21 cellular contexts compared by ENCODE assay signal in genomic region chr9:97554566-97555075, GRCh38. TPM values are rescaled to one million over a fixed set of nuclear protein-coding genes. Genes with fewer than 3 reads are reported as not detected.
DNase-seq lines count a peak whose midpoint lies in the region; ATAC-seq and TF ChIP-seq lines count a peak whose summit lies in the region.
"Had no signal": no experiment of that assay in that cellular context is flagged by ENCODE, and none has a peak within 500 bp of the region (broad histone marks: within the 10 kb centered on the region; RNA-seq: fewer than 3 reads in every experiment).

No MANE protein-coding gene starts in this region.

- peaks cover 15% of the 10 kb centered on the region for H3K27me3 Mint-ChIP-seq in GM23338 (ENCODE audit: insufficient read depth, low read depth, poor library complexity)
- H3K27me3 Mint-ChIP-seq in activated CD8-positive, alpha-beta memory T cell treated with anti-CD3 and anti-CD28 coated beads, Interleukin-2, amount 10 ng/mL, durations not matched to agents 7 days and 5 days: peaks cover 57% of the 10 kb centered on the region

- no peaks in the 10 kb centered on the region for H4K20me1 ChIP-seq in GM23338 (replicated peaks; ENCODE audit: insufficient read depth)
- H4K20me1 ChIP-seq: BLaER1 treated with 17β-estradiol and CSF1 and Interleukin-3, amounts not matched to agents 10 nM and 100 nM had no signal

- H3K27me3 ChIP-seq in GM23338 (ENCODE audit: insufficient read depth): no peaks in the 10 kb centered on the region
- H3K27me3 ChIP-seq in neuronal stem cell (ENCODE audit: control insufficient read depth in 3 of 3, insufficient read depth in 3 of 3, low read depth in 1 of 3, low read length in 3 of 3): peaks cover 0 to 38% (median 0%) of the 10 kb centered on the region in 3 experiments
- H3K27me3 ChIP-seq in thyroid gland: no peaks in the 10 kb centered on the region
- H3K27me3 ChIP-seq: BLaER1 treated with 17β-estradiol and CSF1 and Interleukin-3, amounts not matched to agents 10 nM and 100 nM had no signal

- H3K27ac ChIP-seq in GM23338 (ENCODE audit: low read depth) (no peak overlapping the region), coronary artery (peak overlapping the region; percentile 95 to 97), neuronal stem cell (replicated peaks; ENCODE audit: low read length) (no peak overlapping the region), thyroid gland (peak overlapping the region; percentile 55 to 97 (median 97))
- H3K27ac ChIP-seq: BLaER1 treated with 17β-estradiol and CSF1 and Interleukin-3, amounts not matched to agents 10 nM and 100 nM; GM23248 had no signal

- DNase-seq in GM23338 (ENCODE audit: low spot score): no peak
- no peak for DNase-seq in coronary artery (ENCODE audit: low spot score)
- DNase-seq in neuronal stem cell (ENCODE audit: low spot score): no peak
- DNase-seq in thyroid gland: no peak
- DNase-seq in activated CD8-positive, alpha-beta memory T cell treated with anti-CD3 and anti-CD28 coated beads, Interleukin-2, amount 10 ng/mL, durations not matched to agents 7 days and 5 days: no peak
- DNase-seq in dedifferentiated amniotic fluid mesenchymal stem cell (ENCODE audit: extremely low spot score): no peak
- no peak for DNase-seq in superior temporal gyrus (ENCODE audit: extremely low spot score)
- DNase-seq: Calu3; CD8-positive, alpha-beta T cell; DMS53; GM23248; KBM-7; NCI-H1105 treated with DMSO at 0.1 percent for 48 hours; NCI-H1694; NCI-H510A; NCI-H774; SIG-M5 had no signal

- no peak overlapping the region for H3K9ac ChIP-seq in neuronal stem cell (ENCODE audit: low read depth, low read length, poor library complexity)
- H3K9ac ChIP-seq: BLaER1 treated with 17β-estradiol and CSF1 and Interleukin-3, amounts not matched to agents 10 nM and 100 nM; GM23248 had no signal

- no peaks in the 10 kb centered on the region for H3K9me3 Mint-ChIP-seq in GM23338
- no peaks in the 10 kb centered on the region for H3K9me3 Mint-ChIP-seq in activated CD8-positive, alpha-beta memory T cell treated with anti-CD3 and anti-CD28 coated beads, Interleukin-2, amount 10 ng/mL, durations not matched to agents 7 days and 5 days (ENCODE audit: low read depth)
- H3K9me3 Mint-ChIP-seq: CD8-positive, alpha-beta T cell had no signal

- peak overlapping the region; percentile 42 for H2BK15ac ChIP-seq in neuronal stem cell (ENCODE audit: low read length)

- peaks cover 18% of the 10 kb centered on the region for H3K4me1 Mint-ChIP-seq in GM23338
- H3K4me1 Mint-ChIP-seq in activated CD8-positive, alpha-beta memory T cell treated with anti-CD3 and anti-CD28 coated beads, Interleukin-2, amount 10 ng/mL, durations not matched to agents 7 days and 5 days: peaks cover 13% of the 10 kb centered on the region

- ATAC-seq in GM23338 (no peak), HG02610 (IDR thresholded peaks at IDR 0.05; ENCODE audit: unreplicated experiment) (no peak)
- no peak for ATAC-seq in activated CD8-positive, alpha-beta memory T cell treated with anti-CD3 and anti-CD28 coated beads, Interleukin-2, amount 10 ng/mL, durations not matched to agents 7 days and 5 days
- ATAC-seq: CD8-positive, alpha-beta T cell; HepG2 had no signal

- H3K9me3 ChIP-seq in neuronal stem cell (replicated peaks in 1 of 2; ENCODE audit: control insufficient read depth in 2 of 2, insufficient read depth in 1 of 2, low read depth in 1 of 2, low read length in 2 of 2) (no peaks in the 10 kb centered on the region), thyroid gland (no peaks in the 10 kb centered on the region)
- H3K9me3 ChIP-seq: BLaER1 treated with 17β-estradiol and CSF1 and Interleukin-3, amounts not matched to agents 10 nM and 100 nM had no signal

- no peak overlapping the region for H3K23ac ChIP-seq in neuronal stem cell (ENCODE audit: low read depth, low read length, poor library complexity)

- H3K18ac ChIP-seq in neuronal stem cell (ENCODE audit: low read length): no peak overlapping the region

- intact Hi-C loops in thyroid gland (cut with DNase I): no loop called here

- no peak overlapping the region for H4K8ac ChIP-seq in neuronal stem cell (ENCODE audit: low read depth, low read length)

- CTCF ChIA-PET in activated CD8-positive, alpha-beta memory T cell treated with anti-CD3 and anti-CD28 coated beads, Interleukin-2, amount 10 ng/mL, durations not matched to agents 7 days and 5 days (lab: Charles Lee): no interaction called here

- no peak overlapping the region for H3K4me3 ChIP-seq in GM23338
- no peak overlapping the region for H3K4me3 ChIP-seq in coronary artery
- peak overlapping the region in 1 of 2 donors; percentile 24 for H3K4me3 ChIP-seq in neuronal stem cell (ENCODE audit: low read length in 2 of 2)
- no peak overlapping the region for H3K4me3 ChIP-seq in thyroid gland (replicated peaks in 1 of 3)
- H3K4me3 ChIP-seq: BLaER1 treated with 17β-estradiol and CSF1 and Interleukin-3, amounts not matched to agents 10 nM and 100 nM; GM23248 had no signal

- H2BK120ac ChIP-seq in neuronal stem cell (ENCODE audit: low read depth, low read length): no peak overlapping the region

- H2AFZ ChIP-seq in GM23338 (peak overlapping the region; percentile 60; the same call in 1 of the 2 replicates), neuronal stem cell (ENCODE audit: low read length) (no peak overlapping the region)
- H2AFZ ChIP-seq: GM23248 had no signal

- no peak overlapping the region for H3K4me3 Mint-ChIP-seq in GM23338
- no peak overlapping the region for H3K4me3 Mint-ChIP-seq in activated CD8-positive, alpha-beta memory T cell treated with anti-CD3 and anti-CD28 coated beads, Interleukin-2, amount 10 ng/mL, durations not matched to agents 7 days and 5 days
- H3K4me3 Mint-ChIP-seq: CD8-positive, alpha-beta T cell had no signal

- no peak overlapping the region for H3K27ac Mint-ChIP-seq in GM23338
- no peak overlapping the region for H3K27ac Mint-ChIP-seq in activated CD8-positive, alpha-beta memory T cell treated with anti-CD3 and anti-CD28 coated beads, Interleukin-2, amount 10 ng/mL, durations not matched to agents 7 days and 5 days
- H3K27ac Mint-ChIP-seq: CD8-positive, alpha-beta T cell had no signal

- H3F3A ChIP-seq in GM23338 (replicated peaks; ENCODE audit: low read depth): no peaks in the 10 kb centered on the region

- H3K4ac ChIP-seq in neuronal stem cell (ENCODE audit: low read length): no peak overlapping the region

- no peaks in the 10 kb centered on the region for H3K9me2 ChIP-seq in GM23338 (ENCODE audit: insufficient read depth)

- no CpG with 5 or more reads among the region's 6 CpGs for WGBS in neuronal stem cell (ENCODE audit: extremely low coverage in 2 of 2, insufficient read length in 2 of 2, insufficient replicate concordance in 1 of 2), 2 donors
- WGBS in thyroid gland, 2 donors: 84 to 99% methylated on average over 5 to 6 of the region's 6 CpGs

- no peak overlapping the region for H3K14ac ChIP-seq in neuronal stem cell (ENCODE audit: low read length)

- no peak for TF ChIP-seq POLR2A in thyroid gland (IDR thresholded peaks at IDR 0.05)

- no peak overlapping the region for H4K91ac ChIP-seq in neuronal stem cell (ENCODE audit: low read depth, low read length, poor library complexity)

- no peak overlapping the region for H2BK5ac ChIP-seq in neuronal stem cell (ENCODE audit: low read length)

- H2BK12ac ChIP-seq in neuronal stem cell (ENCODE audit: low read length): no peak overlapping the region

- H3K4me2 ChIP-seq in GM23338 (no peak overlapping the region), neuronal stem cell (ENCODE audit: insufficient read depth, low read length, poor library complexity, severe bottlenecking) (no peak overlapping the region)
- H3K4me2 ChIP-seq: BLaER1 treated with 17β-estradiol and CSF1 and Interleukin-3, amounts not matched to agents 10 nM and 100 nM had no signal

- H2AK5ac ChIP-seq in neuronal stem cell (ENCODE audit: low read depth, low read length): no peak overlapping the region

- H3K4me1 ChIP-seq in GM23338 (ENCODE audit: insufficient read depth) (peaks cover 15% of the 10 kb centered on the region), neuronal stem cell (ENCODE audit: control insufficient read depth in 2 of 2, insufficient read depth in 1 of 2, low read depth in 1 of 2, low read length in 2 of 2) (peaks cover 0 to 3% of the 10 kb centered on the region in 2 donors), thyroid gland (peaks cover 43 to 45% of the 10 kb centered on the region in 2 donors)

- no peaks in the 10 kb centered on the region for H3K36me3 ChIP-seq in GM23338 (ENCODE audit: insufficient read depth)
- no peaks in the 10 kb centered on the region for H3K36me3 ChIP-seq in neuronal stem cell (replicated peaks in 1 of 2; ENCODE audit: control insufficient read depth in 2 of 2, insufficient read depth in 2 of 2, low read length in 2 of 2)
- no peaks in the 10 kb centered on the region for H3K36me3 ChIP-seq in thyroid gland
- H3K36me3 ChIP-seq: BLaER1 treated with 17β-estradiol and CSF1 and Interleukin-3, amounts not matched to agents 10 nM and 100 nM had no signal

- no peak for TF ChIP-seq CTCF in GM23338 (conservative IDR thresholded peaks at IDR 0.05; ENCODE audit: low read depth in 2 of 2)
- TF ChIP-seq CTCF in coronary artery (IDR thresholded peaks at IDR 0.05): no peak
- TF ChIP-seq CTCF in thyroid gland (IDR thresholded peaks at IDR 0.05): no peak

- H3K79me2 ChIP-seq in GM23338 (replicated peaks; ENCODE audit: insufficient read depth): no peaks in the 10 kb centered on the region

- no peaks in the 10 kb centered on the region for H3K79me1 ChIP-seq in neuronal stem cell (ENCODE audit: low read depth, low read length)

- no peaks in the 10 kb centered on the region for H3K36me3 Mint-ChIP-seq in GM23338 (ENCODE audit: low read depth)
- H3K36me3 Mint-ChIP-seq in activated CD8-positive, alpha-beta memory T cell treated with anti-CD3 and anti-CD28 coated beads, Interleukin-2, amount 10 ng/mL, durations not matched to agents 7 days and 5 days: no peaks in the 10 kb centered on the region
- H3K36me3 Mint-ChIP-seq: CD8-positive, alpha-beta T cell had no signal

RNA-seq across cellular contexts. Expression of gene TMOD1, which starts 53.2 kb away (rescaled TPM):
- total RNA-seq in GM23338 (2014; rRNA removed; shearing (Covaris generic)): 0.43 and 0.69 TPM in 2 replicates
- polyA plus RNA-seq in GM23338 (2016; fragmentation: Nextera tagmentation; extraction: Ambion mirVana): 4.1 and 4.5 TPM in 2 replicates
- 0.15 TPM for polyA plus RNA-seq in neuronal stem cell (2013, experiment 1 of 2)
- polyA plus RNA-seq in neuronal stem cell (2013, experiment 2 of 2): 0.21 TPM
- total RNA-seq in thyroid gland: 10 to 100 TPM; 33.4 to 38.6 (median 37.0) TPM
- total RNA-seq in activated CD8-positive, alpha-beta memory T cell treated with anti-CD3 and anti-CD28 coated beads, Interleukin-2, amount 10 ng/mL, durations not matched to agents 7 days and 5 days: 1 to 10 TPM in 1 of 2 experiments, under 1 TPM in 1; 0.88 to 1.0 TPM
- total RNA-seq: OCI-LY7 had no signal

Comparison
In these comparisons a context has a peak if more than half of its experiments do, and no peak if none do; other contexts are left out.
1. H3K27ac ChIP-seq: peak in coronary artery (2 of 2) and thyroid gland (3 of 3); none in GM23338 (single experiment) and neuronal stem cell (single experiment).
2. RNA of gene TMOD1, which starts 53.2 kb away (total RNA-seq): 33.4 to 38.6 TPM in thyroid gland; 0.88 to 1.0 TPM in activated CD8-positive, alpha-beta memory T cell treated with anti-CD3 and anti-CD28 coated beads, Interleukin-2, amount 10 ng/mL, durations not matched to agents 7 days and 5 days and 0.43 to 0.69 TPM in GM23338; every median in the first group is over 10 times any median in the second.